Comparison of ENCODE assay signal across 10 cellular contexts in the genomic region with DNA sequence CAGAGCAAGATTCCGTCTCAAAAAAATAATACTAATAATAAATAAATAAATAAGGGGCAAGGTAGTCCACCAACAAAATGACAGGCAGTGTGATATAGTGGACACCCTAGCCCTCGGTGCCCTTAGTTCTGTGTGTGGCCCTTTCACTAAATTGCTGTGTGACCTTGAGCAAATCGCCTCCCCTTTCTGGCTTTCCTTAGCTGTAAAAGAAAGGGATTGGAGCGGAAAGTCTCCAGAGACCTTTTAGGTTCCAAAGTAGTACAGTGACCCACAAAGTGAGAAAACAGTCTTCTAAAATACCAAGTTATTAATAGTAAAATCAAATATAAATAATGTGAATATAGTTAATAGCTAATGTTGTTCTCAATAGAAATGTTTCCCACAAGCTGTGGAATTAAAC. TPM values are rescaled to one million over a fixed set of nuclear protein-coding genes. Genes with fewer than 3 reads are reported as not detected.
A peak's percentile ranks its signal among the peaks of the same experiment; 100 is the strongest.
DNase-seq lines count a peak whose midpoint lies in the region; ATAC-seq and TF ChIP-seq lines count a peak whose summit lies in the region.
"Had no signal": no experiment of that assay in that cellular context is flagged by ENCODE, and none has a peak within 500 bp of the region (broad histone marks: within the 10 kb centered on the region; RNA-seq: fewer than 3 reads in every experiment).

No MANE protein-coding gene starts in this region.

- H4K8ac ChIP-seq in neuronal stem cell (ENCODE audit: low read depth, low read length) = no peak overlapping the region

- WGBS in body of pancreas, 2 donors = 13 to 20% methylated on average over 4 of the region's 4 CpGs
- WGBS in stomach, 5 donors = 34 to 52% (median 46%) methylated on average over 4 of the region's 4 CpGs
- WGBS in neuronal stem cell (ENCODE audit: extremely low coverage in 2 of 2, insufficient read length in 2 of 2, insufficient replicate concordance in 1 of 2), 2 donors = no CpG with 5 or more reads among the region's 4 CpGs

- H2AK5ac ChIP-seq in neuronal stem cell (ENCODE audit: low read depth, low read length) = no peak overlapping the region

- H4K91ac ChIP-seq in neuronal stem cell (ENCODE audit: low read depth, low read length, poor library complexity) = no peak overlapping the region

- no peak overlapping the region for H2BK12ac ChIP-seq in neuronal stem cell (ENCODE audit: low read length)

- H3K79me1 ChIP-seq in neuronal stem cell (ENCODE audit: low read depth, low read length) = peaks cover 7% of the 10 kb centered on the region

- H3K4me3 ChIP-seq in body of pancreas (no peak overlapping the region), left lung (peak overlapping the region; percentile 5 to 27), stomach (peak overlapping the region; percentile 15 to 89 (median 56)), neuronal stem cell (ENCODE audit: low read length in 2 of 2) (no peak overlapping the region)

- TF ChIP-seq POLR2A in body of pancreas (IDR thresholded peaks at IDR 0.05) = no peak
- TF ChIP-seq POLR2A in stomach (IDR thresholded peaks at IDR 0.05) = no peak

- H3K4ac ChIP-seq in neuronal stem cell (ENCODE audit: low read length) = no peak overlapping the region

- H3K4me1 ChIP-seq in body of pancreas (peaks cover 98% of the 10 kb centered on the region), left lung (peaks cover 90 to 100% of the 10 kb centered on the region in 2 donors), stomach (peaks cover 95 to 100% (median 100%) of the 10 kb centered on the region in 4 donors), neuronal stem cell (ENCODE audit: control insufficient read depth in 2 of 2, insufficient read depth in 1 of 2, low read depth in 1 of 2, low read length in 2 of 2) (peaks cover 24 to 36% of the 10 kb centered on the region in 2 donors)

- H3K36me3 ChIP-seq in body of pancreas (replicated peaks in 1 of 2; ENCODE audit: insufficient read depth in 1 of 2, low read depth in 2 of 2) (no peaks in the 10 kb centered on the region), left lung (peaks cover 0 to 3% of the 10 kb centered on the region in 2 donors), stomach (peaks cover 0 to 25% (median 0%) of the 10 kb centered on the region in 4 donors), neuronal stem cell (replicated peaks in 1 of 2; ENCODE audit: control insufficient read depth in 2 of 2, insufficient read depth in 2 of 2, low read length in 2 of 2) (peaks cover 7 to 46% of the 10 kb centered on the region in 2 donors)

- no peak for ATAC-seq in body of pancreas
- ATAC-seq in left lung = no peak

- no peak overlapping the region for H2BK15ac ChIP-seq in neuronal stem cell (ENCODE audit: low read length)

- H2AFZ ChIP-seq in neuronal stem cell (ENCODE audit: low read length) = no peak overlapping the region

- no peak for TF ChIP-seq EP300 in stomach (IDR thresholded peaks at IDR 0.05)

- intact Hi-C loops in body of pancreas (cut with DNase I) (no loop called here), left lung (cut with DNase I) (no loop called here), stomach (cut with DNase I; ENCODE audit: low total_unique reads) (no loop called here)

- H3K9me3 ChIP-seq in body of pancreas = no peaks in the 10 kb centered on the region
- H3K9me3 ChIP-seq in left lung = no peaks in the 10 kb centered on the region
- no peaks in the 10 kb centered on the region for H3K9me3 ChIP-seq in stomach
- H3K9me3 ChIP-seq in neuronal stem cell (replicated peaks in 1 of 2; ENCODE audit: control insufficient read depth in 2 of 2, insufficient read depth in 1 of 2, low read depth in 1 of 2, low read length in 2 of 2) = peaks cover 0 to 2% of the 10 kb centered on the region in 2 donors

- H3K27me3 ChIP-seq in body of pancreas (no peaks in the 10 kb centered on the region), left lung (peaks cover 0 to 41% of the 10 kb centered on the region in 2 donors), stomach (no peaks in the 10 kb centered on the region), neuronal stem cell (ENCODE audit: control insufficient read depth in 3 of 3, insufficient read depth in 3 of 3, low read depth in 1 of 3, low read length in 3 of 3) (no peaks in the 10 kb centered on the region)

- no peak overlapping the region for H3K23ac ChIP-seq in neuronal stem cell (ENCODE audit: low read depth, low read length, poor library complexity)

- H3K9ac ChIP-seq in neuronal stem cell (ENCODE audit: low read depth, low read length, poor library complexity) = no peak overlapping the region

- no peak overlapping the region for H3K4me2 ChIP-seq in neuronal stem cell (ENCODE audit: insufficient read depth, low read length, poor library complexity, severe bottlenecking)

- no peak overlapping the region for H3K14ac ChIP-seq in neuronal stem cell (ENCODE audit: low read length)

- no peak overlapping the region for H2BK120ac ChIP-seq in neuronal stem cell (ENCODE audit: low read depth, low read length)

- H3K27ac ChIP-seq in body of pancreas (peak overlapping the region; percentile 92 to 98 (median 95)), left lung (peak overlapping the region; percentile 93 to 98), stomach (peak overlapping the region; percentile 60 to 99 (median 93)), neuronal stem cell (replicated peaks; ENCODE audit: low read length) (no peak overlapping the region)

- H2BK5ac ChIP-seq in neuronal stem cell (ENCODE audit: low read length) = no peak overlapping the region

- TF ChIP-seq CTCF in body of pancreas (IDR thresholded peaks at IDR 0.05) = no peak
- no peak for TF ChIP-seq CTCF in left lung (IDR thresholded peaks at IDR 0.05)
- TF ChIP-seq CTCF in stomach (IDR thresholded peaks at IDR 0.05) = no peak

- DNase-seq in HT-29 (ENCODE audit: low spot score) = peak; percentile 57
- DNase-seq in body of pancreas = no peak
- no peak for DNase-seq in left lung
- DNase-seq in stomach = no peak
- DNase-seq in NCI-H1694 (lab: John Stamatoyannopoulos, UW) = no peak
- no peak for DNase-seq in neuronal stem cell (ENCODE audit: low spot score)
- DNase-seq in NCI-H1092 treated with DMSO at 0.1 percent for 48 hours (lab: John Stamatoyannopoulos, UW) = no peak
- no peak for DNase-seq in NCI-H1436 (lab: John Stamatoyannopoulos, UW)
- DNase-seq: activated naive CD8-positive, alpha-beta T cell treated with anti-CD3 and anti-CD28 coated beads, Interleukin-2, amount 10 ng/mL, durations not matched to agents 7 days and 5 days; stimulated activated CD4-positive, alpha-beta T cell treated with anti-CD3 and anti-CD28 coated beads, Interleukin-4, amount 100 ng/mL, for 24 hours had no signal

- no peak overlapping the region for H3K18ac ChIP-seq in neuronal stem cell (ENCODE audit: low read length)

RNA-seq across cellular contexts. Expression of a gene that starts 7.6 kb away (rescaled TPM):
- 1,664 and 1,875 TPM in 2 replicates for total RNA-seq in HT-29 (2014; rRNA removed; shearing (Covaris generic))
- total RNA-seq in body of pancreas (100 to 1,000 TPM; 152 to 186 TPM), left lung (100 to 1,000 TPM; 425 to 437 TPM), stomach (100 to 1,000 TPM in 4 of 5 donors, 10 to 100 TPM in 1; 53.1 to 630 (median 318) TPM)
- 100 to 1,000 TPM; 108 to 201 (median 132) TPM for polyA plus RNA-seq in stomach
- polyA plus RNA-seq in neuronal stem cell (2013, experiment 1 of 2) = 28.6 TPM
- polyA plus RNA-seq in neuronal stem cell (2013, experiment 2 of 2) = 29.9 TPM

RNA-seq across cellular contexts. Expression of a gene that starts 31.3 kb away (rescaled TPM):
- 5.1 and 11.6 TPM in 2 replicates for total RNA-seq in HT-29 (2014; rRNA removed; shearing (Covaris generic))
- total RNA-seq in body of pancreas (10 to 100 TPM in 1 of 2 donors, 1 to 10 TPM in 1; 2.6 to 11.9 TPM), left lung (10 to 100 TPM; 25.4 to 41.3 TPM), stomach (10 to 100 TPM in 2 of 5 donors, 1 to 10 TPM in 3; 2.6 to 23.3 (median 8.5) TPM)
- 10 to 100 TPM in 1 of 3 donors, 1 to 10 TPM in 2; 4.1 to 13.9 (median 4.7) TPM for polyA plus RNA-seq in stomach
- 4.4 TPM for polyA plus RNA-seq in neuronal stem cell (2013, experiment 1 of 2)
- 4.5 TPM for polyA plus RNA-seq in neuronal stem cell (2013, experiment 2 of 2)

RNA-seq across cellular contexts. Expression of a gene that starts 39.8 kb away (rescaled TPM):
- 9.3 and 13.3 TPM in 2 replicates for total RNA-seq in HT-29 (2014; rRNA removed; shearing (Covaris generic))
- total RNA-seq in body of pancreas (1 to 10 TPM in 1 of 2 donors, under 1 TPM in 1; 0.99 to 4.7 TPM), left lung (1 to 10 TPM in 1 of 2 donors, under 1 TPM in 1; 0.86 to 3.6 TPM), stomach (10 to 100 TPM in 1 of 5 donors, 1 to 10 TPM in 2, not detected in 2; 1.5 to 11.0 (median 1.6) TPM)
- 1 to 10 TPM in 1 of 3 donors, under 1 TPM in 1, not detected in 1; 0.25 to 1.1 TPM for polyA plus RNA-seq in stomach
- polyA plus RNA-seq in neuronal stem cell (2013, experiment 1 of 2) = 72.9 TPM
- polyA plus RNA-seq in neuronal stem cell (2013, experiment 2 of 2) = 75.1 TPM

Comparison
In these comparisons a context has a peak if more than half of its experiments do, and no peak if none do; other contexts are left out.
1. H3K4me3 ChIP-seq: peak in left lung (2 of 2) and stomach (4 of 4); none in body of pancreas (0 of 2) and neuronal stem cell (0 of 2).